Comparison of ENCODE assay signal across 9 cellular contexts in the genomic region with DNA sequence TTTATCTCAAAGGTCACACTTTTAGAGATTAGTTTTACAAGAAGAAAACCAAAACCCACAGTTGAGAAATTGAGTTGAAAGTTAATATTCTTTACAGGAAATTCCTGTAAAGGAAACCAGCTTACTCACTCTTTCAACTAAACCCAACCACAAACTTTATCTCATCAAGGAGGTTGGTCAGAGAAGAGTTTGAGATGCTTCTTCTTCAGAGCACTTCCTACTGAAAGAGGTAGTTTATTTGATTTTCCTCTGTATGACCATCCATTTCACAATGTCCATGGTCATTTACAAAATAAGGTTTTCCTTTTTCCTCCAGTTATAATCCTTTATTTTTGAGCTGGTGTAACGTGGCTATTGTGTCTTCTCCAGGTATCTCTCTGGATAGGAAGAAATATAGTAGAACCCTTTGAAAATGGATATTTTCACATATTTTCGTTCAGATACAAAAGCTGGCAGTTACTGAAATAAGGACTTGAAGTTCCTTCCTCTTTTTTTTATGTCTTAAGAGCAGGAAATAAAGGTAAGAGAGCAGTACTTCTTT. TPM values are rescaled to one million over a fixed set of nuclear protein-coding genes. Genes with fewer than 3 reads are reported as not detected.
DNase-seq lines count a peak whose midpoint lies in the region; ATAC-seq, FAIRE-seq and TF ChIP-seq lines count a peak whose summit lies in the region.
"Had no signal": no experiment of that assay in that cellular context is flagged by ENCODE, and none has a peak within 500 bp of the region (broad histone marks: within the 10 kb centered on the region; RNA-seq: fewer than 3 reads in every experiment).

No MANE protein-coding gene starts in this region.

- TF ChIP-seq EP300 in HepG2 (IDR thresholded peaks at IDR 0.05; ENCODE audit: low read depth in 2 of 2, low read length in 2 of 2) = no peak
- TF ChIP-seq EP300 in HepG2 (CRISPR knock-in tag; IDR thresholded peaks at IDR 0.05; ENCODE audit: borderline replicate concordance) = no peak

- no peak overlapping the region for H3K9ac ChIP-seq in HepG2 (ENCODE audit: insufficient read depth, low read depth, low read length)

- H3K27ac ChIP-seq in right lobe of liver (no peak overlapping the region), HepG2 (ENCODE audit: extremely low read length, insufficient read depth, low read length) (no peak overlapping the region)

- DNase-seq in right lobe of liver (no peak), HepG2 (ENCODE audit: low spot score) (no peak), superior temporal gyrus (ENCODE audit: extremely low spot score) (no peak), anterior cingulate cortex (lab: John Stamatoyannopoulos, UW) (no peak)
- DNase-seq in activated CD8-positive, alpha-beta T cell treated with anti-CD3 and anti-CD28 coated beads for 36 hours = no peak

- H3K9me3 ChIP-seq in right lobe of liver = no peaks in the 10 kb centered on the region
- H3K9me3 ChIP-seq in HepG2 (ENCODE audit: low read length) = no peaks in the 10 kb centered on the region

- H3K4me1 ChIP-seq in right lobe of liver (no peaks in the 10 kb centered on the region), HepG2 (ENCODE audit: insufficient read depth, low read length) (no peaks in the 10 kb centered on the region)

- TF ChIP-seq POLR2A in right lobe of liver (IDR thresholded peaks at IDR 0.05) (no peak), HepG2 (IDR thresholded peaks at IDR 0.05; ENCODE audit: insufficient read depth in 1 of 2, low read depth in 2 of 2, low read length in 2 of 2) (no peak)

- H3K4me3 Mint-ChIP-seq in activated CD8-positive, alpha-beta T cell treated with anti-CD3 and anti-CD28 coated beads for 36 hours = peak overlapping the region; percentile 74

- TF ChIP-seq CTCF in right lobe of liver (IDR thresholded peaks at IDR 0.05) = no peak
- TF ChIP-seq CTCF in HepG2 (CRISPR knock-in tag; IDR thresholded peaks at IDR 0.05) = no peak
- TF ChIP-seq CTCF in activated CD8-positive, alpha-beta T cell treated with anti-CD3 and anti-CD28 coated beads for 36 hours (IDR thresholded peaks at IDR 0.05) = no peak

- POLR2A ChIA-PET in HepG2 (lab: Yijun Ruan, JAX) = no interaction called here
- POLR2A ChIA-PET in activated CD8-positive, alpha-beta T cell treated with anti-CD3 and anti-CD28 coated beads for 36 hours (lab: Charles Lee) = interaction anchor here (1.8 kb wide), 1 partner anchor 12 kb away, joined by 5 read pairs; no protein-coding TSS in a partner anchor

- no peaks in the 10 kb centered on the region for H4K20me1 ChIP-seq in HepG2 (ENCODE audit: insufficient read depth, low read length)

- intact Hi-C loops in right lobe of liver (cut with DNase I) = no loop called here
- intact Hi-C loops in HepG2 (cut with micrococcal nuclease; ENCODE audit: unreplicated experiment) = no loop called here
- intact Hi-C loops in activated CD8-positive, alpha-beta T cell treated with anti-CD3 and anti-CD28 coated beads for 36 hours (cut with micrococcal nuclease) = loop anchor here (1.0 kb wide), 1 partner anchor 51 kb away; no protein-coding TSS in a partner anchor

- CTCF ChIA-PET in HepG2 (lab: Yijun Ruan, JAX; ENCODE audit: low intra/inter-chr PET ratio, low total read pairs) = no interaction called here
- CTCF ChIA-PET in activated CD8-positive, alpha-beta T cell treated with anti-CD3 and anti-CD28 coated beads for 36 hours (lab: Charles Lee) = interaction anchor here (0.6 to 3.0 kb wide), 10 partner anchors 8 to 178 kb away, joined by 3 to 14 read pairs (median 3); no protein-coding TSS in a partner anchor

- in situ Hi-C loops in HepG2 (cut with HindIII; ENCODE audit: extremely low pct_ligation_motif_present, low pct_unique_long_range_greater_than_20kb) = no loop called here

- no peak overlapping the region for H3K4me2 ChIP-seq in HepG2 (ENCODE audit: low read depth, low read length)

- peaks cover 10% of the 10 kb centered on the region for H3K9me3 Mint-ChIP-seq in activated CD8-positive, alpha-beta T cell treated with anti-CD3 and anti-CD28 coated beads for 36 hours

- no peaks in the 10 kb centered on the region for H3K27me3 Mint-ChIP-seq in activated CD8-positive, alpha-beta T cell treated with anti-CD3 and anti-CD28 coated beads for 36 hours

- no peaks in the 10 kb centered on the region for H3K79me2 ChIP-seq in HepG2 (ENCODE audit: insufficient read depth, low read length)

- no peak for TF ChIP-seq RAD21 in HepG2 (CRISPR knock-in tag; IDR thresholded peaks at IDR 0.05)

- 19% methylated on average over 2 of the region's 2 CpGs for WGBS in right lobe of liver (ENCODE audit: insufficient coverage, low coverage, low lambda C conversion rate, missing lambda C conversion rate)
- 0% methylated on average over 2 of the region's 2 CpGs for WGBS in HepG2 (ENCODE audit: low lambda C conversion rate)

- no TSS peak for BruUV-seq in HepG2 (replicated peaks; lab: Mats Ljungman, UMichigan)

- H3K4me3 ChIP-seq in right lobe of liver = no peak overlapping the region
- no peak overlapping the region for H3K4me3 ChIP-seq in HepG2 (replicated peaks in 1 of 3; ENCODE audit: insufficient read depth in 1 of 3, low read depth in 2 of 3, low read length in 3 of 3)

- no peak overlapping the region for H2AFZ ChIP-seq in HepG2 (ENCODE audit: low read length)

- no peak for FAIRE-seq in HepG2 (lab: Jason Lieb, UNC)

- peak overlapping the region; percentile 98 for H3K27ac Mint-ChIP-seq in activated CD8-positive, alpha-beta T cell treated with anti-CD3 and anti-CD28 coated beads for 36 hours

- H3K27me3 ChIP-seq in right lobe of liver = no peaks in the 10 kb centered on the region
- H3K27me3 ChIP-seq in HepG2 (ENCODE audit: control insufficient read depth in 1 of 2, insufficient read depth in 2 of 2, low read length in 2 of 2) = peaks cover 2 to 32% of the 10 kb centered on the region in 2 experiments; a peak in 3 of 5 replicates

- H3K36me3 ChIP-seq in right lobe of liver (no peaks in the 10 kb centered on the region), HepG2 (replicated peaks in 1 of 2; ENCODE audit: control insufficient read depth in 1 of 2, insufficient read depth in 2 of 2, low read length in 2 of 2) (no peaks in the 10 kb centered on the region)

- peak in 3 of 4 donors; percentile 18 to 36 (median 27) for ATAC-seq in right lobe of liver
- no peak for ATAC-seq in HepG2
- peak; percentile 74 for ATAC-seq in HG03342 (IDR thresholded peaks at IDR 0.05; ENCODE audit: unreplicated experiment)
- peak; percentile 67 for ATAC-seq in activated CD8-positive, alpha-beta T cell treated with anti-CD3 and anti-CD28 coated beads for 36 hours
- ATAC-seq in esophagus mucosa = no peak
- no peak for ATAC-seq in HG02571 (IDR thresholded peaks at IDR 0.05; ENCODE audit: unreplicated experiment)
- ATAC-seq: Panc1 had no signal

- H3K4me1 Mint-ChIP-seq in activated CD8-positive, alpha-beta T cell treated with anti-CD3 and anti-CD28 coated beads for 36 hours (ENCODE audit: low read depth) = peaks cover 59% of the 10 kb centered on the region

- peaks cover 20% of the 10 kb centered on the region for H3K36me3 Mint-ChIP-seq in activated CD8-positive, alpha-beta T cell treated with anti-CD3 and anti-CD28 coated beads for 36 hours (ENCODE audit: low read depth)

RNA-seq across cellular contexts. Expression of a gene that starts 4.5 kb away (rescaled TPM):
- total RNA-seq in right lobe of liver (1 to 10 TPM in 2 of 6 experiments, under 1 TPM in 4; 0.22 to 2.7 (median 0.67) TPM), HepG2 (2016; rRNA removed; fragmentation: Illumina TruSeq; extraction: Trizol) (not detected in 2 replicates), esophagus mucosa (0.64 TPM)
- total RNA-seq in HepG2 (2016; cell fraction: cytosol; rRNA removed; fragmentation: Illumina TruSeq; extraction: Trizol; ENCODE audit: low read depth) = not detected in 2 replicates
- total RNA-seq in HepG2 (2016; cell fraction: insoluble cytoplasmic fraction; rRNA removed; fragmentation: Illumina TruSeq; extraction: Trizol) = not detected in 2 replicates
- total RNA-seq in HepG2 (2016; cell fraction: membrane; rRNA removed; fragmentation: Illumina TruSeq; extraction: Trizol) = not detected in 2 replicates
- total RNA-seq in HepG2 (2016; cell fraction: nucleus; rRNA removed; fragmentation: Illumina TruSeq; extraction: Trizol) = not detected in 2 replicates
- 0.05 TPM in 1 of 2 replicates, not detected in the other for polyA plus RNA-seq in HepG2 (2011; rRNA removed)
- not detected in 2 replicates for polyA plus RNA-seq in HepG2 (2011; cell fraction: cytosol; rRNA removed)
- not detected in 2 replicates for polyA plus RNA-seq in HepG2 (2011; cell fraction: nucleus; rRNA removed)
- not detected in 2 replicates for polyA plus RNA-seq in HepG2 (2012)
- polyA plus RNA-seq in HepG2 (2016; cell fraction: cytosol; fragmentation: Illumina TruSeq; extraction: Trizol; ENCODE audit: low read depth) = not detected in 2 replicates
- not detected in 2 replicates for polyA plus RNA-seq in HepG2 (2016; cell fraction: insoluble cytoplasmic fraction; fragmentation: Illumina TruSeq; extraction: Trizol; ENCODE audit: low read depth)
- polyA plus RNA-seq in HepG2 (2016; cell fraction: membrane; fragmentation: Illumina TruSeq; extraction: Trizol; ENCODE audit: low read depth) = not detected in 2 replicates
- polyA plus RNA-seq in HepG2 (2016; cell fraction: nucleus; fragmentation: Illumina TruSeq; extraction: Trizol; ENCODE audit: insufficient read depth, low read depth) = not detected in 2 replicates
- polyA minus RNA-seq in HepG2 (2011; rRNA and poly(A)+ RNA removed; ENCODE audit: low replicate concordance) = not detected in 2 replicates
- not detected in 2 replicates for polyA minus RNA-seq in HepG2 (2011; cell fraction: cytosol; rRNA and poly(A)+ RNA removed)
- not detected in 2 replicates for polyA minus RNA-seq in HepG2 (2011; cell fraction: nucleus; rRNA and poly(A)+ RNA removed)
- total RNA-seq in activated CD8-positive, alpha-beta T cell treated with anti-CD3 and anti-CD28 coated beads for 36 hours = 1 to 10 TPM; 5.8 to 6.0 TPM

RNA-seq across cellular contexts. Expression of a gene that starts 54.5 kb away (rescaled TPM):
- total RNA-seq in right lobe of liver = not detected
- not detected in 2 replicates for total RNA-seq in HepG2 (2016; rRNA removed; fragmentation: Illumina TruSeq; extraction: Trizol)
- total RNA-seq in HepG2 (2016; cell fraction: cytosol; rRNA removed; fragmentation: Illumina TruSeq; extraction: Trizol; ENCODE audit: low read depth) = not detected in 2 replicates
- total RNA-seq in HepG2 (2016; cell fraction: insoluble cytoplasmic fraction; rRNA removed; fragmentation: Illumina TruSeq; extraction: Trizol) = not detected in 2 replicates
- total RNA-seq in HepG2 (2016; cell fraction: membrane; rRNA removed; fragmentation: Illumina TruSeq; extraction: Trizol) = not detected in 2 replicates
- not detected in 2 replicates for total RNA-seq in HepG2 (2016; cell fraction: nucleus; rRNA removed; fragmentation: Illumina TruSeq; extraction: Trizol)
- not detected in 2 replicates for polyA plus RNA-seq in HepG2 (2011; rRNA removed)
- polyA plus RNA-seq in HepG2 (2011; cell fraction: cytosol; rRNA removed) = not detected in 2 replicates
- not detected in 2 replicates for polyA plus RNA-seq in HepG2 (2011; cell fraction: nucleus; rRNA removed)
- polyA plus RNA-seq in HepG2 (2012) = not detected in 2 replicates
- polyA plus RNA-seq in HepG2 (2016; cell fraction: cytosol; fragmentation: Illumina TruSeq; extraction: Trizol; ENCODE audit: low read depth) = not detected in 2 replicates
- not detected in 2 replicates for polyA plus RNA-seq in HepG2 (2016; cell fraction: insoluble cytoplasmic fraction; fragmentation: Illumina TruSeq; extraction: Trizol; ENCODE audit: low read depth)
- not detected in 2 replicates for polyA plus RNA-seq in HepG2 (2016; cell fraction: membrane; fragmentation: Illumina TruSeq; extraction: Trizol; ENCODE audit: low read depth)
- not detected in 2 replicates for polyA plus RNA-seq in HepG2 (2016; cell fraction: nucleus; fragmentation: Illumina TruSeq; extraction: Trizol; ENCODE audit: insufficient read depth, low read depth)
- polyA minus RNA-seq in HepG2 (2011; rRNA and poly(A)+ RNA removed; ENCODE audit: low replicate concordance) = 0.04 TPM in 1 of 2 replicates, not detected in the other
- polyA minus RNA-seq in HepG2 (2011; cell fraction: cytosol; rRNA and poly(A)+ RNA removed) = not detected in 2 replicates
- 0.12 and 0.13 TPM in 2 replicates for polyA minus RNA-seq in HepG2 (2011; cell fraction: nucleus; rRNA and poly(A)+ RNA removed)
- under 1 TPM in 1 of 2 experiments, not detected in 1; 0.07 TPM for total RNA-seq in activated CD8-positive, alpha-beta T cell treated with anti-CD3 and anti-CD28 coated beads for 36 hours
- 0.08 TPM for total RNA-seq in esophagus mucosa

Comparison
In these comparisons a context has a peak if more than half of its experiments do, and no peak if none do; other contexts are left out.
1. ATAC-seq: peak in right lobe of liver (3 of 4), HG03342 (single experiment) and activated CD8-positive, alpha-beta T cell treated with anti-CD3 and anti-CD28 coated beads for 36 hours (single experiment); none in HepG2 (single experiment), esophagus mucosa (single experiment) and HG02571 (single experiment).